Comparison of ENCODE assay signal across 21 cellular contexts in genomic region chr3:39102504-39103323, GRCh38. TPM values are rescaled to one million over a fixed set of nuclear protein-coding genes. Genes with fewer than 3 reads are reported as not detected.
DNase-seq lines count a peak whose midpoint lies in the region; ATAC-seq and TF ChIP-seq lines count a peak whose summit lies in the region.
"Had no signal": no experiment of that assay in that cellular context is flagged by ENCODE, and none has a peak within 500 bp of the region (broad histone marks: within the 10 kb centered on the region; RNA-seq: fewer than 3 reads in every experiment).

No MANE protein-coding gene starts in this region.

- peaks cover 31% of the 10 kb centered on the region for H3K4me1 Mint-ChIP-seq in activated CD4-positive, alpha-beta memory T cell treated with anti-CD3 and anti-CD28 coated beads for 36 hours (ENCODE audit: low read depth)
- H3K4me1 Mint-ChIP-seq in activated CD4-positive, alpha-beta memory T cell treated with anti-CD3 and anti-CD28 coated beads, Interleukin-2, amount 10 ng/mL, durations not matched to agents 7 days and 5 days: peaks cover 41% of the 10 kb centered on the region
- H3K4me1 Mint-ChIP-seq in stimulated activated memory B cell treated with anti-CD40 and anti-IgM and Interleukin-4, amounts not matched to agents 10 μg/mL and 1 μg/mL and 100 μg/mL, for 72 hours: peaks cover 52% of the 10 kb centered on the region

- H3K79me2 ChIP-seq in KMS-11 (ENCODE audit: insufficient read depth, low read depth): no peaks in the 10 kb centered on the region

- H3K9me3 ChIP-seq in effector memory CD4-positive, alpha-beta T cell (ENCODE audit: control insufficient read depth, low read length): no peaks in the 10 kb centered on the region
- H3K9me3 ChIP-seq in heart left ventricle: no peaks in the 10 kb centered on the region
- H3K9me3 ChIP-seq: BLaER1 treated with 17β-estradiol and CSF1 and Interleukin-3, amounts not matched to agents 10 nM and 100 nM; gastrocnemius medialis; tibial nerve had no signal

- intact Hi-C loops in activated CD4-positive, alpha-beta memory T cell treated with anti-CD3 and anti-CD28 coated beads for 36 hours (cut with micrococcal nuclease): no loop called here
- intact Hi-C loops in heart left ventricle (cut with DNase I): loop anchor here in 3 of 10 donors (1.0 to 10.0 kb wide), 2 partner anchors 186 to 282 kb away; partner anchors contain the start of gene SLC25A38 (in 2 of the 3)

- H3K4me2 ChIP-seq in KMS-11: no peak overlapping the region
- H3K4me2 ChIP-seq: BLaER1 treated with 17β-estradiol and CSF1 and Interleukin-3, amounts not matched to agents 10 nM and 100 nM; smooth muscle cell had no signal

- peaks cover 21% of the 10 kb centered on the region for H3K4me1 ChIP-seq in KMS-11 (ENCODE audit: low read depth, poor library complexity, severe bottlenecking)
- H3K4me1 ChIP-seq in effector memory CD4-positive, alpha-beta T cell (ENCODE audit: control insufficient read depth, insufficient read depth, low read length, poor library complexity, severe bottlenecking): peaks cover 11% of the 10 kb centered on the region
- peaks cover 6 to 51% (median 37%) of the 10 kb centered on the region in 12 donors for H3K4me1 ChIP-seq in heart left ventricle

- H3K27ac ChIP-seq in KMS-11 (no peak overlapping the region), heart left ventricle (peak overlapping the region in 1 of 12 donors; percentile 22)
- H3K27ac ChIP-seq in effector memory CD4-positive, alpha-beta T cell (ENCODE audit: insufficient read depth, low read length, poor library complexity, severe bottlenecking): peak overlapping the region; percentile 3

- H3K4me3 ChIP-seq in KMS-11 (IDR thresholded peaks at IDR 0.05; ENCODE audit: insufficient read depth, low read depth, low read length) (no peak overlapping the region), heart left ventricle (no peak overlapping the region)
- H3K4me3 ChIP-seq in effector memory CD4-positive, alpha-beta T cell (ENCODE audit: insufficient read depth, low read depth, low read length, poor library complexity, severe bottlenecking): no peak overlapping the region
- H3K4me3 ChIP-seq: BLaER1 treated with 17β-estradiol and CSF1 and Interleukin-3, amounts not matched to agents 10 nM and 100 nM; gastrocnemius medialis; smooth muscle cell; tibial nerve had no signal

- POLR2A ChIA-PET in activated CD4-positive, alpha-beta memory T cell treated with anti-CD3 and anti-CD28 coated beads for 36 hours (lab: Charles Lee): no interaction called here
- POLR2A ChIA-PET in activated CD4-positive, alpha-beta memory T cell treated with anti-CD3 and anti-CD28 coated beads, Interleukin-2, amount 10 ng/mL, durations not matched to agents 7 days and 5 days (lab: Charles Lee): no interaction called here

- no peaks in the 10 kb centered on the region for H3K27me3 Mint-ChIP-seq in activated CD4-positive, alpha-beta memory T cell treated with anti-CD3 and anti-CD28 coated beads for 36 hours
- H3K27me3 Mint-ChIP-seq in activated CD4-positive, alpha-beta memory T cell treated with anti-CD3 and anti-CD28 coated beads, Interleukin-2, amount 10 ng/mL, durations not matched to agents 7 days and 5 days: no peaks in the 10 kb centered on the region
- H3K27me3 Mint-ChIP-seq in stimulated activated memory B cell treated with anti-CD40 and anti-IgM and Interleukin-4, amounts not matched to agents 10 μg/mL and 1 μg/mL and 100 μg/mL, for 72 hours: no peaks in the 10 kb centered on the region
- H3K27me3 Mint-ChIP-seq: progenitor cell of endocrine pancreas had no signal

- TF ChIP-seq POLR2A in heart left ventricle (IDR thresholded peaks at IDR 0.05): no peak

- peak overlapping the region; percentile 36 for H3K27ac Mint-ChIP-seq in activated CD4-positive, alpha-beta memory T cell treated with anti-CD3 and anti-CD28 coated beads for 36 hours
- H3K27ac Mint-ChIP-seq in activated CD4-positive, alpha-beta memory T cell treated with anti-CD3 and anti-CD28 coated beads, Interleukin-2, amount 10 ng/mL, durations not matched to agents 7 days and 5 days: no peak overlapping the region
- peak overlapping the region; percentile 51 for H3K27ac Mint-ChIP-seq in stimulated activated memory B cell treated with anti-CD40 and anti-IgM and Interleukin-4, amounts not matched to agents 10 μg/mL and 1 μg/mL and 100 μg/mL, for 72 hours
- H3K27ac Mint-ChIP-seq: progenitor cell of endocrine pancreas had no signal

- no peaks in the 10 kb centered on the region for H3K36me3 Mint-ChIP-seq in activated CD4-positive, alpha-beta memory T cell treated with anti-CD3 and anti-CD28 coated beads for 36 hours
- H3K36me3 Mint-ChIP-seq in activated CD4-positive, alpha-beta memory T cell treated with anti-CD3 and anti-CD28 coated beads, Interleukin-2, amount 10 ng/mL, durations not matched to agents 7 days and 5 days (ENCODE audit: low read depth): peaks cover 15% of the 10 kb centered on the region
- peaks cover 2% of the 10 kb centered on the region for H3K36me3 Mint-ChIP-seq in stimulated activated memory B cell treated with anti-CD40 and anti-IgM and Interleukin-4, amounts not matched to agents 10 μg/mL and 1 μg/mL and 100 μg/mL, for 72 hours

- H3K9me3 Mint-ChIP-seq in activated CD4-positive, alpha-beta memory T cell treated with anti-CD3 and anti-CD28 coated beads for 36 hours: no peaks in the 10 kb centered on the region
- no peaks in the 10 kb centered on the region for H3K9me3 Mint-ChIP-seq in activated CD4-positive, alpha-beta memory T cell treated with anti-CD3 and anti-CD28 coated beads, Interleukin-2, amount 10 ng/mL, durations not matched to agents 7 days and 5 days
- H3K9me3 Mint-ChIP-seq in stimulated activated memory B cell treated with anti-CD40 and anti-IgM and Interleukin-4, amounts not matched to agents 10 μg/mL and 1 μg/mL and 100 μg/mL, for 72 hours: no peaks in the 10 kb centered on the region

- no peaks in the 10 kb centered on the region for H3K36me3 ChIP-seq in KMS-11 (ENCODE audit: insufficient read depth)
- H3K36me3 ChIP-seq in effector memory CD4-positive, alpha-beta T cell (ENCODE audit: control insufficient read depth, insufficient read depth, low read length): peaks cover 27% of the 10 kb centered on the region
- H3K36me3 ChIP-seq in heart left ventricle: peaks cover 0 to 40% (median 34%) of the 10 kb centered on the region in 9 donors

- no peak overlapping the region for H2AFZ ChIP-seq in KMS-11 (ENCODE audit: low read depth)

- H4K20me1 ChIP-seq in KMS-11 (ENCODE audit: insufficient read depth): no peaks in the 10 kb centered on the region

- no peak overlapping the region for H3K4me3 Mint-ChIP-seq in activated CD4-positive, alpha-beta memory T cell treated with anti-CD3 and anti-CD28 coated beads for 36 hours
- H3K4me3 Mint-ChIP-seq in activated CD4-positive, alpha-beta memory T cell treated with anti-CD3 and anti-CD28 coated beads, Interleukin-2, amount 10 ng/mL, durations not matched to agents 7 days and 5 days: no peak overlapping the region
- no peak overlapping the region for H3K4me3 Mint-ChIP-seq in stimulated activated memory B cell treated with anti-CD40 and anti-IgM and Interleukin-4, amounts not matched to agents 10 μg/mL and 1 μg/mL and 100 μg/mL, for 72 hours

- H3K27me3 ChIP-seq in KMS-11 (ENCODE audit: insufficient read depth, low read depth) (no peaks in the 10 kb centered on the region), heart left ventricle (no peaks in the 10 kb centered on the region)
- no peaks in the 10 kb centered on the region for H3K27me3 ChIP-seq in effector memory CD4-positive, alpha-beta T cell (replicated peaks; ENCODE audit: control insufficient read depth, insufficient read depth, low read length, poor library complexity, severe bottlenecking)
- H3K27me3 ChIP-seq: BLaER1 treated with 17β-estradiol and CSF1 and Interleukin-3, amounts not matched to agents 10 nM and 100 nM; gastrocnemius medialis; tibial nerve had no signal

- 93 to 98% (median 96%) methylated on average over 8 of the region's 8 CpGs for WGBS in heart left ventricle, 4 donors

- 0 out of 2 replicates have a peak, but pooled peaks have one; percentile 18 for TF ChIP-seq CTCF in KMS-11 (conservative IDR thresholded peaks at IDR 0.05; ENCODE audit: low read depth, low read length)
- TF ChIP-seq CTCF in heart left ventricle (IDR thresholded peaks at IDR 0.05): no peak

- CTCF ChIA-PET in activated CD4-positive, alpha-beta memory T cell treated with anti-CD3 and anti-CD28 coated beads for 36 hours (lab: Charles Lee): interaction anchor here (0.8 to 7.5 kb wide), 4 partner anchors 14 to 189 kb away, joined by 3 to 57 read pairs (median 13); no protein-coding TSS in a partner anchor
- CTCF ChIA-PET in activated CD4-positive, alpha-beta memory T cell treated with anti-CD3 and anti-CD28 coated beads, Interleukin-2, amount 10 ng/mL, durations not matched to agents 7 days and 5 days (lab: Charles Lee): interaction anchor here (2.2 to 2.9 kb wide), 2 partner anchors 185 to 189 kb away, joined by 15 to 19 read pairs; no protein-coding TSS in a partner anchor

- ATAC-seq in stimulated activated memory B cell treated with anti-CD40 and anti-IgM and Interleukin-4, amounts not matched to agents 10 μg/mL and 1 μg/mL and 100 μg/mL, for 72 hours: no peak
- ATAC-seq in heart left ventricle (no peak), HG03280 (IDR thresholded peaks at IDR 0.05; ENCODE audit: unreplicated experiment) (no peak)
- ATAC-seq: gastrocnemius medialis, left lobe of liver had no signal

- DNase-seq in activated CD4-positive, alpha-beta memory T cell treated with anti-CD3 and anti-CD28 coated beads for 36 hours: no peak
- no peak for DNase-seq in activated CD4-positive, alpha-beta memory T cell treated with anti-CD3 and anti-CD28 coated beads, Interleukin-2, amount 10 ng/mL, durations not matched to agents 7 days and 5 days
- no peak for DNase-seq in effector memory CD4-positive, alpha-beta T cell
- DNase-seq in heart left ventricle (no peak), MV-4-11 (lab: John Stamatoyannopoulos, UW) (no peak)
- DNase-seq: activated CD4-positive, alpha-beta T cell treated with anti-CD3 and anti-CD28 coated beads, Interleukin-2, amount 50 U/mL, for 1 hour; anterior cingulate cortex; gastrocnemius medialis; NCI-H1694 treated with DMSO at 0.1 percent for 48 hours; NCI-H446 treated with DMSO at 0.1 percent for 48 hours had no signal

- H3K9ac ChIP-seq in KMS-11: no peak overlapping the region

RNA-seq across cellular contexts. Expression of gene GORASP1, which starts 4.7 kb away (rescaled TPM):
- 10 to 100 TPM; 32.7 to 34.1 TPM for total RNA-seq in activated CD4-positive, alpha-beta memory T cell treated with anti-CD3 and anti-CD28 coated beads for 36 hours
- 10 to 100 TPM; 52.0 to 53.1 TPM for total RNA-seq in activated CD4-positive, alpha-beta memory T cell treated with anti-CD3 and anti-CD28 coated beads, Interleukin-2, amount 10 ng/mL, durations not matched to agents 7 days and 5 days
- 10 to 100 TPM; 35.3 to 52.5 (median 42.3) TPM for total RNA-seq in heart left ventricle
- 10 to 100 TPM; 19.9 to 43.3 TPM for polyA plus RNA-seq in heart left ventricle

RNA-seq across cellular contexts. Expression of gene TTC21A, which starts 4.8 kb away (rescaled TPM):
- total RNA-seq in activated CD4-positive, alpha-beta memory T cell treated with anti-CD3 and anti-CD28 coated beads for 36 hours: 1 to 10 TPM; 1.7 to 1.8 TPM
- 10 to 100 TPM; 11.2 to 12.1 TPM for total RNA-seq in activated CD4-positive, alpha-beta memory T cell treated with anti-CD3 and anti-CD28 coated beads, Interleukin-2, amount 10 ng/mL, durations not matched to agents 7 days and 5 days
- total RNA-seq in heart left ventricle: 1 to 10 TPM in 7 of 9 donors, under 1 TPM in 2; 0.83 to 4.8 (median 2.0) TPM
- 1 to 10 TPM in 1 of 2 donors, under 1 TPM in 1; 0.72 to 1.9 TPM for polyA plus RNA-seq in heart left ventricle

RNA-seq across cellular contexts. Expression of gene CSRNP1, which starts 50.7 kb away (rescaled TPM):
- total RNA-seq in activated CD4-positive, alpha-beta memory T cell treated with anti-CD3 and anti-CD28 coated beads for 36 hours: 10 to 100 TPM; 63.0 to 66.2 TPM
- total RNA-seq in activated CD4-positive, alpha-beta memory T cell treated with anti-CD3 and anti-CD28 coated beads, Interleukin-2, amount 10 ng/mL, durations not matched to agents 7 days and 5 days: 10 to 100 TPM; 32.5 to 33.2 TPM
- 10 to 100 TPM in 7 of 9 donors, 1 to 10 TPM in 2; 5.3 to 27.3 (median 17.2) TPM for total RNA-seq in heart left ventricle
- 10 to 100 TPM in 1 of 2 donors, 1 to 10 TPM in 1; 9.3 to 40.3 TPM for polyA plus RNA-seq in heart left ventricle

RNA-seq across cellular contexts. Expression of gene WDR48, which starts 50.9 kb away (rescaled TPM):
- 10 to 100 TPM; 38.5 to 43.8 TPM for total RNA-seq in activated CD4-positive, alpha-beta memory T cell treated with anti-CD3 and anti-CD28 coated beads for 36 hours
- total RNA-seq in activated CD4-positive, alpha-beta memory T cell treated with anti-CD3 and anti-CD28 coated beads, Interleukin-2, amount 10 ng/mL, durations not matched to agents 7 days and 5 days: 10 to 100 TPM; 38.7 to 40.4 TPM
- total RNA-seq in heart left ventricle: 10 to 100 TPM; 17.9 to 35.4 (median 23.6) TPM
- 10 to 100 TPM in 1 of 2 donors, 1 to 10 TPM in 1; 8.0 to 13.6 TPM for polyA plus RNA-seq in heart left ventricle

RNA-seq across cellular contexts. Expression of gene SCN11A, which starts 51.0 kb away (rescaled TPM):
- under 1 TPM; 0.02 to 0.05 TPM for total RNA-seq in activated CD4-positive, alpha-beta memory T cell treated with anti-CD3 and anti-CD28 coated beads for 36 hours
- total RNA-seq in activated CD4-positive, alpha-beta memory T cell treated with anti-CD3 and anti-CD28 coated beads, Interleukin-2, amount 10 ng/mL, durations not matched to agents 7 days and 5 days: not detected
- under 1 TPM in 6 of 9 donors, not detected in 3; 0.05 to 0.13 (median 0.09) TPM for total RNA-seq in heart left ventricle
- polyA plus RNA-seq in heart left ventricle: under 1 TPM in 1 of 2 donors, not detected in 1; 0.03 TPM
- total RNA-seq: A172, Daoy, MCF 10A had no signal
- polyA plus RNA-seq: smooth muscle cell had no signal
